In the genomic region with DNA sequence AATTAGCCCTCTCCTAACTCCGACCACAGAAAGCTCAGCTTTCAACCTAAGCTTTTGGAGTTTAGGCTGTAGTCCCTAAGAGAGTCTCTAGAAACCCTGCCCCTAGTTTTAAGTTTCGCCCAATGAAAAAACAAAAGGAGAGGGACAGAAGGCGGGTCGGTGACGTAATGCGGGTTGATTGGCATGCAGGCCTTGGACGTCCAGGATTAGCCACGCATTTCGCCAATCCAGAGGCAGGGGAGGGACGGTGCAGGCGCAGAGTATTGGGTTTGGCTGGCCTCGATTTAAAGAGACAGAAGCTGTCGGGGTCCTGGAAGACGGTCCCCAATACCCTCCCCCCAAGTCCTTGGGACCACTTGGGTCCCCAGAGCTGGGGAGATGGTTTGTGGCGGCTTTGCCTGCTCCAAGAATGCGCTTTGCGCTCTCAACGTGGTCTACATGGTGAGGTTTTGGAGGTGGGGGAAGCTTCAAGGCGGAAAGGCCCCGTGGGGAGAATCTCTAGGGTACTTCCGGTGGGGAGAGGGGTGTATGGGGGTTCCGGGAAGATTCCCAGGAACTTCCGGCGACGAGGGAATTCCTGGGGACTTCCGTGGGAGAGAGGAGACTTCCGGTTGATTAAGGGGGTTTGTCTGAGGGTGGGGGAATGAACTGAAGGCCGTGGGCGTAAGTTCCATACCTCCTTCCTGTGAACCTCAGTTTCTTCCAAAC, we compare ENCODE assay signal across 8 cellular contexts. TPM values are rescaled to one million over a fixed set of nuclear protein-coding genes. Genes with fewer than 3 reads are reported as not detected.
A peak's percentile ranks its signal among the peaks of the same experiment; 100 is the strongest.
DNase-seq lines count a peak whose midpoint lies in the region; ATAC-seq and TF ChIP-seq lines count a peak whose summit lies in the region.

A gene with protein sequence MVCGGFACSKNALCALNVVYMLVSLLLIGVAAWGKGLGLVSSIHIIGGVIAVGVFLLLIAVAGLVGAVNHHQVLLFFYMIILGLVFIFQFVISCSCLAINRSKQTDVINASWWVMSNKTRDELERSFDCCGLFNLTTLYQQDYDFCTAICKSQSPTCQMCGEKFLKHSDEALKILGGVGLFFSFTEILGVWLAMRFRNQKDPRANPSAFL (plus strand): TSS at position 263 of the 708 bp plus-strand sequence. CDS start 116 bp downstream, at position 379.

- peak within 1 kb of the TSS; percentile 87 for H3K4me2 ChIP-seq in SU-DHL-6 (ENCODE audit: low read depth, low read length, poor library complexity, severe bottlenecking)

- POLR2A ChIA-PET in activated naive CD8-positive, alpha-beta T cell treated with anti-CD3 and anti-CD28 coated beads, Interleukin-2, amount 10 ng/mL, durations not matched to agents 7 days and 5 days (lab: Charles Lee), result interaction anchor here (0.8 to 1.5 kb wide), 12 partner anchors 9 to 1429 kb away, joined by 3 to 7 read pairs (median 3); a partner anchor contains a TSS

- no peaks in the 10 kb centered on the region for H3K9me3 Mint-ChIP-seq in activated naive CD8-positive, alpha-beta T cell treated with anti-CD3 and anti-CD28 coated beads, Interleukin-2, amount 10 ng/mL, durations not matched to agents 7 days and 5 days
- peaks cover 15% of the 10 kb centered on the region for H3K9me3 Mint-ChIP-seq in glutamatergic neuron (ENCODE audit: unreplicated experiment)

- H3K27ac Mint-ChIP-seq in activated naive CD8-positive, alpha-beta T cell treated with anti-CD3 and anti-CD28 coated beads, Interleukin-2, amount 10 ng/mL, durations not matched to agents 7 days and 5 days, result peak within 1 kb of the TSS; percentile 99
- peak within 1 kb of the TSS; percentile 96 for H3K27ac Mint-ChIP-seq in glutamatergic neuron (ENCODE audit: unreplicated experiment)

- H3F3A ChIP-seq in SU-DHL-6 (ENCODE audit: insufficient read depth), result peaks cover 32% of the 10 kb centered on the region

- H3K4me3 ChIP-seq in SU-DHL-6 (ENCODE audit: insufficient read depth, low read length, poor library complexity, severe bottlenecking), result peak within 1 kb of the TSS; percentile 68

- H3K4me3 Mint-ChIP-seq in activated naive CD8-positive, alpha-beta T cell treated with anti-CD3 and anti-CD28 coated beads, Interleukin-2, amount 10 ng/mL, durations not matched to agents 7 days and 5 days, result peak within 1 kb of the TSS; percentile 87
- H3K4me3 Mint-ChIP-seq in glutamatergic neuron (ENCODE audit: unreplicated experiment), result peak within 1 kb of the TSS; percentile 92

- no peaks in the 10 kb centered on the region for H3K27me3 Mint-ChIP-seq in activated naive CD8-positive, alpha-beta T cell treated with anti-CD3 and anti-CD28 coated beads, Interleukin-2, amount 10 ng/mL, durations not matched to agents 7 days and 5 days
- peaks cover 17% of the 10 kb centered on the region for H3K27me3 Mint-ChIP-seq in glutamatergic neuron (ENCODE audit: unreplicated experiment)

- TF ChIP-seq CTCF in SU-DHL-6 (IDR thresholded peaks at IDR 0.05; ENCODE audit: insufficient read depth, low read length, poor library complexity, severe bottlenecking) (no peak), glutamatergic neuron (IDR thresholded peaks at IDR 0.05; ENCODE audit: partially characterized antibody, unreplicated experiment) (no peak), omental fat pad (IDR thresholded peaks at IDR 0.05) (no peak)

- H3K27ac ChIP-seq in SU-DHL-6 (ENCODE audit: low read depth, low read length), result peak within 1 kb of the TSS; percentile 76
- peak within 1 kb of the TSS; percentile 94 for H3K27ac ChIP-seq in temporal lobe (ENCODE audit: low read depth, low read length)

- H3K36me3 ChIP-seq in SU-DHL-6 (ENCODE audit: low read length), result peaks cover 10% of the 10 kb centered on the region; the same call in 1 of the 2 replicates

- no peaks in the 10 kb centered on the region for H3K9me3 ChIP-seq in SU-DHL-6 (ENCODE audit: insufficient read depth, low read length)

- DNase-seq in NCI-H1417 (lab: John Stamatoyannopoulos, UW) (peak; percentile 79 to 99 (median 97)), glutamatergic neuron (peak; percentile 94), omental fat pad (ENCODE audit: low spot score) (peak; percentile 96)
- DNase-seq in activated naive CD8-positive, alpha-beta T cell treated with anti-CD3 and anti-CD28 coated beads, Interleukin-2, amount 10 ng/mL, durations not matched to agents 7 days and 5 days, result peak; percentile 87

- no peaks in the 10 kb centered on the region for H3K27me3 ChIP-seq in SU-DHL-6 (ENCODE audit: low read length)

- H3K79me2 ChIP-seq in SU-DHL-6 (ENCODE audit: insufficient read depth, low read length), result peaks cover 11% of the 10 kb centered on the region

- peaks cover 36% of the 10 kb centered on the region for H3K4me1 Mint-ChIP-seq in activated naive CD8-positive, alpha-beta T cell treated with anti-CD3 and anti-CD28 coated beads, Interleukin-2, amount 10 ng/mL, durations not matched to agents 7 days and 5 days
- peaks cover 4% of the 10 kb centered on the region for H3K4me1 Mint-ChIP-seq in glutamatergic neuron (ENCODE audit: low read depth, unreplicated experiment)

- H2AFZ ChIP-seq in SU-DHL-6 (ENCODE audit: low read depth, low read length, severe bottlenecking), result peak within 1 kb of the TSS; percentile 60

- H3K9me2 ChIP-seq in SU-DHL-6 (replicated peaks; ENCODE audit: insufficient read depth, low read length), result no peaks in the 10 kb centered on the region

- ATAC-seq in HG02759 (IDR thresholded peaks at IDR 0.05; ENCODE audit: unreplicated experiment) (peak; percentile 81), omental fat pad (ENCODE audit: low FRiP score) (peak; percentile 95)
- ATAC-seq in activated naive CD8-positive, alpha-beta T cell treated with anti-CD3 and anti-CD28 coated beads, Interleukin-2, amount 10 ng/mL, durations not matched to agents 7 days and 5 days (ENCODE audit: low read depth), result peak; percentile 81

- H3K36me3 Mint-ChIP-seq in activated naive CD8-positive, alpha-beta T cell treated with anti-CD3 and anti-CD28 coated beads, Interleukin-2, amount 10 ng/mL, durations not matched to agents 7 days and 5 days, result peaks cover 10% of the 10 kb centered on the region
- peaks cover 3% of the 10 kb centered on the region for H3K36me3 Mint-ChIP-seq in glutamatergic neuron (ENCODE audit: unreplicated experiment)

- H4K20me1 ChIP-seq in SU-DHL-6 (ENCODE audit: low read depth, low read length), result no peaks in the 10 kb centered on the region

- H3K9ac ChIP-seq in SU-DHL-6 (ENCODE audit: low read length), result peak within 1 kb of the TSS; percentile 74

- peak; percentile 52 for TF ChIP-seq POLR2A in GM10847 (IDR thresholded peaks at IDR 0.05; ENCODE audit: extremely low read depth, insufficient read length)

RNA-seq across cellular contexts. Expression of the gene that starts here (rescaled TPM):
- total RNA-seq in activated naive CD8-positive, alpha-beta T cell treated with anti-CD3 and anti-CD28 coated beads, Interleukin-2, amount 10 ng/mL, durations not matched to agents 7 days and 5 days, result 10 to 100 TPM; 19.6 to 23.2 TPM
- total RNA-seq in glutamatergic neuron (ENCODE audit: unreplicated experiment) (27.2 TPM), omental fat pad (10 to 100 TPM; 41.8 to 70.7 (median 65.7) TPM), temporal lobe (26.6 TPM)

Comparison
In these comparisons a context has a peak if more than half of its experiments do, and no peak if none do; other contexts are left out.
1. Peak in every context shown above with its lines: DNase-seq, ATAC-seq, H3K4me3 ChIP-seq and H3K27ac ChIP-seq.